Comparison of ENCODE assay signal across 10 cellular contexts in the genomic region with DNA sequence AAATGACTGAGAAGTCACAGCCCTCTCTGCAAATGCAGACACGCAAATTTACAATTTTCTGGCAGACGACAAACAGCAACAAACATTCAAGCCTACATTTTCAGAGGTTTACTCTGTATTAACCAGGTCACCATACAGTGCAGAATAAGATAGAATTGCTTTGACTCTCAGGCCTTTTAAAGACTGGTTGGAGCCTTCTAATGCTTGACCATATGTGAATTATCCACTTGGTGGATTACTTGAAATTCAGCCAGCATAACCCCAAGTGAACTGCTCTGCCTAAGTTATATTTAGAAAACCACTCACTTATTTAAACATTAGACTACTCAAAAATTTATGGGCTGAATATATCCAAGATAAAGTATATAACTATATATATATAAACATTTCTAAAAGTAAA.
DNase-seq lines count a peak whose midpoint lies in the region; ATAC-seq and TF ChIP-seq lines count a peak whose summit lies in the region.
"Had no signal": no experiment of that assay in that cellular context is flagged by ENCODE, and none has a peak within 500 bp of the region (broad histone marks: within the 10 kb centered on the region; RNA-seq: fewer than 3 reads in every experiment).

No MANE protein-coding gene starts in this region.

- H3K4me1 ChIP-seq in Panc1 (ENCODE audit: control insufficient read depth, insufficient read depth, low read length): peaks cover 5% of the 10 kb centered on the region; the same call in 1 of the 2 replicates

- in situ Hi-C loops in Panc1 (cut with HindIII; ENCODE audit: low pct_unique_long_range_greater_than_20kb, low sequenced_read_pairs): no loop called here

- POLR2A ChIA-PET in Panc1 (lab: Charles Lee): no interaction called here

- DNase-seq in GM04504 (ENCODE audit: low read depth) (peak; percentile 29), Panc1 (ENCODE audit: low read depth, low spot score) (peak; percentile 18), fibroblast of the conjunctiva (ENCODE audit: low read depth) (peak; percentile 58), renal cortical epithelial cell (ENCODE audit: low read depth) (peak; percentile 58), Kasumi-1 (lab: John Stamatoyannopoulos, UW) (no peak), GM10266 (ENCODE audit: extremely low spot score) (no peak)
- DNase-seq: activated gamma-delta T cell, hippocampal formation had no signal

- H3K9me3 ChIP-seq in Panc1 (ENCODE audit: control insufficient read depth, insufficient read depth, low read depth, low read length): no peaks in the 10 kb centered on the region

- intact Hi-C loops in Panc1 (cut with micrococcal nuclease; ENCODE audit: unreplicated experiment): no loop called here

- no peak for TF ChIP-seq CTCF in Panc1 (IDR thresholded peaks at IDR 0.05)
- TF ChIP-seq CTCF in GM10266 (IDR thresholded peaks at IDR 0.05; ENCODE audit: control insufficient read depth, insufficient read depth, low read depth, missing control alignments): no peak

- no peaks in the 10 kb centered on the region for H3K27me3 ChIP-seq in Panc1 (ENCODE audit: control insufficient read depth, insufficient read depth, low read length)

- CTCF ChIA-PET in Panc1 (lab: Charles Lee): no interaction called here

- H3K27ac ChIP-seq in Panc1 (ENCODE audit: low read length): peak overlapping the region; percentile 29; the same call in 1 of the 2 replicates

- H3K4me3 ChIP-seq in Panc1 (ENCODE audit: low read depth in 2 of 2, low read length in 2 of 2): no peak overlapping the region

- BruUV-seq in Panc1 (replicated peaks; lab: Mats Ljungman, UMichigan): no TSS peak

- ATAC-seq in Panc1 (no peak), HG03378 (IDR thresholded peaks at IDR 0.05; ENCODE audit: unreplicated experiment) (no peak), GM19023 (IDR thresholded peaks at IDR 0.05; ENCODE audit: unreplicated experiment) (no peak)

- H3K36me3 ChIP-seq in Panc1 (ENCODE audit: control insufficient read depth, insufficient read depth, low read length): no peaks in the 10 kb centered on the region

Comparison
In these comparisons a context has a peak if more than half of its experiments do, and no peak if none do; other contexts are left out.
1. DNase-seq: peak in GM04504 (single experiment), Panc1 (single experiment), fibroblast of the conjunctiva (single experiment) and renal cortical epithelial cell (single experiment); none in Kasumi-1 (0 of 2) and GM10266 (single experiment).